6 cellular contexts compared by ENCODE assay signal in genomic region chr16:209359-209758, GRCh38. TPM values are rescaled to one million over a fixed set of nuclear protein-coding genes. Genes with fewer than 3 reads are reported as not detected.
"Had no signal": no experiment of that assay in that cellular context is flagged by ENCODE, and none has a peak within 500 bp of the region (broad histone marks: within the 10 kb centered on the region; RNA-seq: fewer than 3 reads in every experiment).

No MANE protein-coding gene starts in this region.

RNA-seq across cellular contexts. Expression of gene HBQ1, which starts 29.1 kb away (rescaled TPM):
- total RNA-seq: M059J, PC-3, Peyer's patch, Right ventricle myocardium superior, SJSA1 had no signal

RNA-seq across cellular contexts. Expression of gene HBA1, which starts 32.9 kb away (rescaled TPM):
- total RNA-seq: M059J, PC-3, Peyer's patch, SJSA1 had no signal
- polyA plus RNA-seq: SK-N-SH had no signal

RNA-seq across cellular contexts. Expression of gene HBA2, which starts 36.7 kb away (rescaled TPM):
- total RNA-seq: M059J, PC-3, SJSA1 had no signal
- polyA plus RNA-seq: SK-N-SH had no signal
